In the genomic region with DNA sequence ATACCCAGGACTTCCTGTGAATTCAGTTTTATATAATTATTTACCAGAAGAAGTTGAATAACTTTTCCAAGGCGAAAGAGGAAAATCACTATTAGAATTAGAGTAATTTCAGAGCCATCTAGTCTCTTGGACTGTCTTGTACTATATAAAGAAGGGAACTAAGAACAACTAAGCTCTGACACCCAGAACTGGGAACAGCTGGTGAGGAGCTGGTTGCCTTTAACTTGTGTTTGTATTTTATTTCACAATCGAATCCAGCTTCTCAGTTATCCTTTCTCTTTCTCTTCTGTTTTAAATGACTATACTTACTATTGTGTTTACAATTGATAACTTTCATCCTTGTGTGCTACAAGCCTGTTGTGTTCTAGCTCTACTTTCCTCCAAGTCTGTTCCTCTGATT, we compare ENCODE assay signal across 10 cellular contexts. TPM values are rescaled to one million over a fixed set of nuclear protein-coding genes. Genes with fewer than 3 reads are reported as not detected.
DNase-seq lines count a peak whose midpoint lies in the region; ATAC-seq and TF ChIP-seq lines count a peak whose summit lies in the region.
"Had no signal": no experiment of that assay in that cellular context is flagged by ENCODE, and none has a peak within 500 bp of the region (broad histone marks: within the 10 kb centered on the region; RNA-seq: fewer than 3 reads in every experiment).

No MANE protein-coding gene starts in this region.

- WGBS in ovary, 3 donors = 15 to 35% (median 19%) methylated on average over 2 of the region's 2 CpGs
- 69 to 76% methylated on average over 2 of the region's 2 CpGs for WGBS in aorta, 2 donors

- H3K9ac ChIP-seq in PC-3 (ENCODE audit: low read length) = no peak overlapping the region

- DNase-seq in AG20443 (ENCODE audit: low spot score) (peak; percentile 33), PC-3 (no peak), fibroblast of pulmonary artery (ENCODE audit: low read depth) (peak; percentile 51), osteoblast (ENCODE audit: insufficient read length, low spot score, missing footprints) (no peak), ovary (no peak), aorta (no peak)
- DNase-seq: activated CD4-positive, alpha-beta T cell treated with anti-CD3 and anti-CD28 coated beads, Interleukin-2, amount 50 U/mL, for 48 hours; central memory CD4-positive, alpha-beta T cell had no signal

- BruUV-seq in PC-3 (replicated peaks; lab: Mats Ljungman, UMichigan) = no TSS peak

- TF ChIP-seq CTCF in PC-3 (conservative IDR thresholded peaks at IDR 0.05; ENCODE audit: low read depth, low read length) = no peak
- no peak for TF ChIP-seq CTCF in fibroblast of pulmonary artery (IDR thresholded peaks at IDR 0.05; ENCODE audit: low read length, missing control alignments)
- TF ChIP-seq CTCF in osteoblast (IDR thresholded peaks at IDR 0.05; ENCODE audit: extremely low read depth, low read depth, low read length) = no peak
- TF ChIP-seq CTCF in ovary (IDR thresholded peaks at IDR 0.05) = no peak

- peak overlapping the region; percentile 52; the same call in 1 of the 2 replicates for H3K4me2 ChIP-seq in PC-3 (ENCODE audit: low read length)
- peak overlapping the region; percentile 18 for H3K4me2 ChIP-seq in osteoblast (ENCODE audit: insufficient read depth, low read length)

- H3K4me1 ChIP-seq in PC-3 (ENCODE audit: insufficient read depth, low read length) (peaks cover 50% of the 10 kb centered on the region), osteoblast (ENCODE audit: insufficient read depth, low read length) (peaks cover 23% of the 10 kb centered on the region), ovary (ENCODE audit: insufficient read depth) (peaks cover 4% of the 10 kb centered on the region), aorta (ENCODE audit: control insufficient read depth in 1 of 2, insufficient read depth in 2 of 2, low read length in 2 of 2) (peaks cover 0 to 3% of the 10 kb centered on the region in 2 donors)

- H3K9me2 ChIP-seq in PC-3 (replicated peaks; ENCODE audit: low read length) = no peaks in the 10 kb centered on the region

- H3K79me2 ChIP-seq in PC-3 (ENCODE audit: low read length) = peaks cover 80% of the 10 kb centered on the region
- H3K79me2 ChIP-seq in osteoblast (ENCODE audit: insufficient read depth, low read length) = peaks cover 69% of the 10 kb centered on the region

- TF ChIP-seq EP300 in ovary (IDR thresholded peaks at IDR 0.05) = no peak

- intact Hi-C loops in PC-3 (cut with micrococcal nuclease) = no loop called here
- intact Hi-C loops in ovary (cut with DNase I) = no loop called here
- intact Hi-C loops in aorta (cut with DNase I) = no loop called here

- no peak for ATAC-seq in PC-3
- ATAC-seq in HG03457 (IDR thresholded peaks at IDR 0.05; ENCODE audit: unreplicated experiment) = no peak
- no peak for ATAC-seq in HG02642 (IDR thresholded peaks at IDR 0.05; ENCODE audit: poor library complexity, unreplicated experiment)
- no peak for ATAC-seq in aorta (ENCODE audit: low FRiP score)

- H4K20me1 ChIP-seq in PC-3 (ENCODE audit: low read length) (peaks cover 3% of the 10 kb centered on the region; the same call in 1 of the 2 replicates), osteoblast (ENCODE audit: insufficient read depth, low read length) (peaks cover 26% of the 10 kb centered on the region)

- no peak for TF ChIP-seq POLR2A in ovary (IDR thresholded peaks at IDR 0.05)

- no peaks in the 10 kb centered on the region for H3K36me3 ChIP-seq in PC-3 (ENCODE audit: low read depth, low read length)
- H3K36me3 ChIP-seq in osteoblast (ENCODE audit: insufficient read depth, low read length) = no peaks in the 10 kb centered on the region
- H3K36me3 ChIP-seq in ovary = no peaks in the 10 kb centered on the region
- no peaks in the 10 kb centered on the region for H3K36me3 ChIP-seq in aorta (ENCODE audit: control insufficient read depth in 1 of 2, insufficient read depth in 2 of 2, low read length in 1 of 2)

- H3K27ac ChIP-seq in PC-3 (ENCODE audit: low read length) (0 out of 2 replicates have a peak overlapping the region, but pooled peaks have one; percentile 1), osteoblast (ENCODE audit: low read depth, low read length) (peak overlapping the region; percentile 20), ovary (peak overlapping the region in 1 of 2 donors; percentile 3), aorta (ENCODE audit: low read depth in 1 of 2, low read length in 2 of 2) (no peak overlapping the region)

- POLR2A ChIA-PET in PC-3 (lab: Charles Lee; ENCODE audit: unreplicated experiment) = no interaction called here

- H2AFZ ChIP-seq in PC-3 (ENCODE audit: low read length) (no peak overlapping the region), osteoblast (ENCODE audit: low read length) (no peak overlapping the region)

- no peaks in the 10 kb centered on the region for H3K27me3 ChIP-seq in PC-3 (ENCODE audit: low read length)
- no peaks in the 10 kb centered on the region for H3K27me3 ChIP-seq in osteoblast (ENCODE audit: insufficient read depth, low read length)
- no peaks in the 10 kb centered on the region for H3K27me3 ChIP-seq in ovary
- H3K27me3 ChIP-seq in aorta (ENCODE audit: control insufficient read depth in 1 of 2, insufficient read depth in 2 of 2, low read length in 1 of 2) = no peaks in the 10 kb centered on the region

- H3K4me3 ChIP-seq in PC-3 (ENCODE audit: low read length) = no peak overlapping the region
- no peak overlapping the region for H3K4me3 ChIP-seq in fibroblast of pulmonary artery (replicated peaks; ENCODE audit: low read depth, low read length)
- H3K4me3 ChIP-seq in osteoblast (ENCODE audit: insufficient read depth, low read length) = no peak overlapping the region
- no peak overlapping the region for H3K4me3 ChIP-seq in ovary
- H3K4me3 ChIP-seq in aorta (ENCODE audit: low read length in 2 of 2) = no peak overlapping the region

- peaks cover 9% of the 10 kb centered on the region for H3F3A ChIP-seq in PC-3 (ENCODE audit: low read length, unreplicated experiment)

- H3K9me3 ChIP-seq in PC-3 (ENCODE audit: low read length) = no peaks in the 10 kb centered on the region
- no peaks in the 10 kb centered on the region for H3K9me3 ChIP-seq in osteoblast (ENCODE audit: low read depth, low read length)
- H3K9me3 ChIP-seq in ovary = no peaks in the 10 kb centered on the region
- H3K9me3 ChIP-seq in aorta (ENCODE audit: control insufficient read depth, low read length) = no peaks in the 10 kb centered on the region

- CTCF ChIA-PET in PC-3 (lab: Charles Lee) = no interaction called here

RNA-seq across cellular contexts. Expression of gene SNX27, which starts 8.4 kb away (rescaled TPM):
- total RNA-seq in PC-3 (2014; rRNA removed) (25.1 and 34.8 TPM in 2 replicates), osteoblast (23.5 and 25.6 TPM in 2 replicates), ovary (10 to 100 TPM; 20.5 to 42.7 (median 35.9) TPM), aorta (10 to 100 TPM; 34.7 to 48.0 TPM)
- polyA plus RNA-seq in ovary (10 to 100 TPM in 1 of 2 donors, 1 to 10 TPM in 1; 9.5 to 18.4 TPM), aorta (1 to 10 TPM; 5.6 to 6.4 TPM)

Comparison
In these comparisons a context has a peak if more than half of its experiments do, and no peak if none do; other contexts are left out.
1. DNase-seq: peak in AG20443 (single experiment) and fibroblast of pulmonary artery (single experiment); none in PC-3 (single experiment), osteoblast (single experiment), ovary (0 of 5) and aorta (0 of 2).
2. H3K27ac ChIP-seq: peak in PC-3 (single experiment) and osteoblast (single experiment); none in aorta (0 of 2).